In genomic region chr5:110790673-110791072, GRCh38 we compare ENCODE assay signal across 13 cellular contexts. TPM values are rescaled to one million over a fixed set of nuclear protein-coding genes. Genes with fewer than 3 reads are reported as not detected.
A peak's percentile ranks its signal among the peaks of the same experiment; 100 is the strongest.
DNase-seq lines count a peak whose midpoint lies in the region; ATAC-seq and TF ChIP-seq lines count a peak whose summit lies in the region.
"Had no signal": no experiment of that assay in that cellular context is flagged by ENCODE, and none has a peak within 500 bp of the region (broad histone marks: within the 10 kb centered on the region; RNA-seq: fewer than 3 reads in every experiment).

No MANE protein-coding gene starts in this region.

- in situ Hi-C loops in IMR-90 (cut with MboI; ENCODE audit: low sequenced_read_pairs) = no loop called here
- in situ Hi-C loops in astrocyte of the spinal cord (cut with HindIII; ENCODE audit: low sequenced_read_pairs) = no loop called here

- CTCF ChIA-PET in IMR-90 (lab: Yijun Ruan, JAX) = interaction anchor here (0.6 to 0.8 kb wide), 3 partner anchors 9 to 272 kb away, joined by 3 to 5 read pairs (median 4); no protein-coding TSS in a partner anchor

- TF ChIP-seq CTCF in IMR-90 (conservative IDR thresholded peaks at IDR 0.05; ENCODE audit: low read depth, low read length) (peak; percentile 63), astrocyte of the spinal cord (IDR thresholded peaks at IDR 0.05; ENCODE audit: low read depth, low read length) (peak; percentile 41), spleen (IDR thresholded peaks at IDR 0.05 in 8 of 11, conservative IDR thresholded peaks at IDR 0.05 in 3 of 11) (no peak)

- BruUV-seq in IMR-90 (replicated peaks; lab: Mats Ljungman, UMichigan) = no TSS peak

- H3K4me1 ChIP-seq in IMR-90 (ENCODE audit: control insufficient read depth, insufficient read depth, low read length) = no peaks in the 10 kb centered on the region
- no peaks in the 10 kb centered on the region for H3K4me1 ChIP-seq in spleen

- TF ChIP-seq RAD21 in IMR-90 (IDR thresholded peaks at IDR 0.05; ENCODE audit: low read length) = peak; percentile 59

- no peak overlapping the region for H3K23ac ChIP-seq in IMR-90 (ENCODE audit: low read depth, low read length)

- WGBS in IMR-90 (ENCODE audit: extremely low coverage in 2 of 2, insufficient read length in 1 of 2), 2 experiments = no CpG with 5 or more reads among the region's 1 CpG
- WGBS in spleen, 5 donors = 21 to 47% (median 29%) methylated on average over 1 of the region's 1 CpG

- dilution Hi-C loops in IMR-90 (cut with HindIII; ENCODE audit: low sequenced_read_pairs, unreplicated experiment) = no loop called here

- intact Hi-C loops in IMR-90 (cut with micrococcal nuclease) = loop anchor here (2.0 kb wide), 1 partner anchor 282 kb away; no protein-coding TSS in a partner anchor
- intact Hi-C loops in spleen (cut with DNase I; ENCODE audit: low total_unique reads) = no loop called here

- H3K9ac ChIP-seq in IMR-90 (ENCODE audit: low read depth, low read length) = no peak overlapping the region

- POLR2A ChIA-PET in IMR-90 (lab: Charles Lee; ENCODE audit: unreplicated experiment) = interaction anchor here (0.5 kb wide), 1 partner anchor 308 kb away, joined by 5 read pairs; no protein-coding TSS in a partner anchor

- H4K20me1 ChIP-seq in IMR-90 (ENCODE audit: insufficient read depth, low read length) = no peaks in the 10 kb centered on the region

- no peaks in the 10 kb centered on the region for H3K4me1 Mint-ChIP-seq in stimulated activated memory B cell treated with anti-CD40 and anti-IgM and Interleukin-4, amounts not matched to agents 10 μg/mL and 1 μg/mL and 100 μg/mL, for 72 hours

- no peak overlapping the region for H4K91ac ChIP-seq in IMR-90 (ENCODE audit: insufficient read depth, low read depth, low read length)

- no peaks in the 10 kb centered on the region for H3K27me3 Mint-ChIP-seq in stimulated activated memory B cell treated with anti-CD40 and anti-IgM and Interleukin-4, amounts not matched to agents 10 μg/mL and 1 μg/mL and 100 μg/mL, for 72 hours

- no peak overlapping the region for H3K56ac ChIP-seq in IMR-90 (ENCODE audit: extremely low read depth, insufficient read depth, low read length)

- no peak overlapping the region for H3K14ac ChIP-seq in IMR-90 (replicated peaks; ENCODE audit: low read depth, low read length)

- no peak overlapping the region for H2BK15ac ChIP-seq in IMR-90 (ENCODE audit: low read depth, low read length)

- no peak overlapping the region for H2BK20ac ChIP-seq in IMR-90 (ENCODE audit: low read depth, low read length)

- H4K8ac ChIP-seq in IMR-90 (ENCODE audit: low read depth in 2 of 2, low read length in 2 of 2) = no peak overlapping the region

- H3K9me3 ChIP-seq in IMR-90 (ENCODE audit: control insufficient read depth, insufficient read depth, low read length) (no peaks in the 10 kb centered on the region), spleen (peaks cover 0 to 22% (median 9%) of the 10 kb centered on the region in 8 donors)

- H3K4me3 ChIP-seq in IMR-90 (ENCODE audit: insufficient read depth, low read depth, low read length) = no peak overlapping the region
- H3K4me3 ChIP-seq in astrocyte of the spinal cord (ENCODE audit: low read depth, low read length) = no peak overlapping the region
- no peak overlapping the region for H3K4me3 ChIP-seq in spleen

- no peaks in the 10 kb centered on the region for H3K36me3 Mint-ChIP-seq in stimulated activated memory B cell treated with anti-CD40 and anti-IgM and Interleukin-4, amounts not matched to agents 10 μg/mL and 1 μg/mL and 100 μg/mL, for 72 hours

- no peak for TF ChIP-seq POLR2A in IMR-90 (IDR thresholded peaks at IDR 0.05; ENCODE audit: low read depth, low read length)
- TF ChIP-seq POLR2A in spleen (IDR thresholded peaks at IDR 0.05) = no peak

- H3K9me1 ChIP-seq in IMR-90 (ENCODE audit: insufficient read depth, low read length) = no peaks in the 10 kb centered on the region

- H2BK5ac ChIP-seq in IMR-90 (ENCODE audit: low read depth, low read length, poor library complexity, severe bottlenecking) = no peak overlapping the region

- H3K36me3 ChIP-seq in IMR-90 (ENCODE audit: control insufficient read depth, insufficient read depth, low read length) (no peaks in the 10 kb centered on the region), spleen (no peaks in the 10 kb centered on the region)

- no peak overlapping the region for H2AK9ac ChIP-seq in IMR-90 (replicated peaks; ENCODE audit: low read depth, low read length, poor library complexity)

- H2AFZ ChIP-seq in IMR-90 (replicated peaks; ENCODE audit: low read length, poor library complexity) = no peak overlapping the region

- no peak overlapping the region for H3K18ac ChIP-seq in IMR-90 (ENCODE audit: low read depth, low read length)

- no peak overlapping the region for H2AK5ac ChIP-seq in IMR-90 (ENCODE audit: low read depth, low read length)

- no peak overlapping the region for H3K4me2 ChIP-seq in IMR-90 (ENCODE audit: low read depth, low read length)

- no peak overlapping the region for H3K27ac Mint-ChIP-seq in stimulated activated memory B cell treated with anti-CD40 and anti-IgM and Interleukin-4, amounts not matched to agents 10 μg/mL and 1 μg/mL and 100 μg/mL, for 72 hours
- H3K27ac Mint-ChIP-seq: activated T-helper 2 cell treated with anti-CD3 and anti-CD28 coated beads, Interferon-gamma antibody, Interleukin-2, Interleukin-4, amounts not matched to agents 10 μg/mL and 5 μg/mL and 100 μg/mL, durations not matched to agents 14 hours and 24 hours and 36 hours; effector memory CD8-positive, alpha-beta T cell had no signal

- ATAC-seq in IMR-90 (ENCODE audit: low read depth) (peak; percentile 88), left lobe of liver (peak; percentile 75), HG03159 (IDR thresholded peaks at IDR 0.05; ENCODE audit: unreplicated experiment) (no peak)
- ATAC-seq in stimulated activated memory B cell treated with anti-CD40 and anti-IgM and Interleukin-4, amounts not matched to agents 10 μg/mL and 1 μg/mL and 100 μg/mL, for 72 hours = no peak
- ATAC-seq: effector memory CD8-positive, alpha-beta T cell; left colon had no signal

- no peaks in the 10 kb centered on the region for H3K79me1 ChIP-seq in IMR-90 (ENCODE audit: low read depth in 1 of 2, low read length in 2 of 2)

- H3K9me3 Mint-ChIP-seq in stimulated activated memory B cell treated with anti-CD40 and anti-IgM and Interleukin-4, amounts not matched to agents 10 μg/mL and 1 μg/mL and 100 μg/mL, for 72 hours = no peaks in the 10 kb centered on the region
- H3K9me3 Mint-ChIP-seq: effector memory CD8-positive, alpha-beta T cell had no signal

- H3K27me3 ChIP-seq in IMR-90 (ENCODE audit: control insufficient read depth, insufficient read depth, low read length) (no peaks in the 10 kb centered on the region), spleen (replicated peaks in 1 of 7) (no peaks in the 10 kb centered on the region)

- no peak overlapping the region for H2BK120ac ChIP-seq in IMR-90 (ENCODE audit: low read depth, low read length)

- no peak overlapping the region for H4K5ac ChIP-seq in IMR-90 (ENCODE audit: low read depth, low read length)

- H3K4ac ChIP-seq in IMR-90 (ENCODE audit: low read depth, low read length) = no peak overlapping the region

- H3K27ac ChIP-seq in IMR-90 (ENCODE audit: insufficient read depth, low read length) (no peak overlapping the region), spleen (no peak overlapping the region)

- H3K4me3 Mint-ChIP-seq in stimulated activated memory B cell treated with anti-CD40 and anti-IgM and Interleukin-4, amounts not matched to agents 10 μg/mL and 1 μg/mL and 100 μg/mL, for 72 hours = no peak overlapping the region
- H3K4me3 Mint-ChIP-seq: effector memory CD8-positive, alpha-beta T cell had no signal

- DNase-seq in AG20443 (ENCODE audit: low spot score) = peak; percentile 12
- peak; percentile 82 for DNase-seq in IMR-90
- peak; percentile 59 for DNase-seq in astrocyte of the spinal cord (ENCODE audit: low read depth, low spot score)
- no peak for DNase-seq in left lobe of liver (ENCODE audit: low spot score)
- DNase-seq in SKM-1 (lab: John Stamatoyannopoulos, UW; ENCODE audit: unreplicated experiment) = no peak
- DNase-seq in spleen = no peak
- DNase-seq: DMS79; effector memory CD8-positive, alpha-beta T cell; left colon; retina had no signal

TF ChIP-seq in IMR-90, 13 proteins besides CTCF, POLR2A, EP300 and RAD21:
- TF ChIP-seq RCOR1 (IDR thresholded peaks at IDR 0.05; ENCODE audit: insufficient replicate concordance, low read length) = no peak
- TF ChIP-seq MAFK (IDR thresholded peaks at IDR 0.05; ENCODE audit: low read depth, low read length) = peak; percentile 95
- TF ChIP-seq RFX5 (IDR thresholded peaks at IDR 0.05; ENCODE audit: low read depth, low read length) = no peak
- TF ChIP-seq FOS (IDR thresholded peaks at IDR 0.05; ENCODE audit: low read depth, low read length) = no peak
- TF ChIP-seq BHLHE40 (IDR thresholded peaks at IDR 0.05; ENCODE audit: low read depth, low read length) = no peak
- TF ChIP-seq SMC3 (IDR thresholded peaks at IDR 0.05; ENCODE audit: low read depth, low read length) = peak; percentile 41

RNA-seq across cellular contexts. Expression of gene SLC25A46, which starts 51.9 kb away (rescaled TPM):
- total RNA-seq in IMR-90 (2012; rRNA removed) (67.9 and 84.4 TPM in 2 replicates), left lobe of liver (27.3 TPM), spleen (10 to 100 TPM; 33.4 to 59.7 (median 42.3) TPM)
- polyA plus RNA-seq in IMR-90 (2012; rRNA removed) (19.3 and 25.1 TPM in 2 replicates), spleen (10 to 100 TPM; 14.1 to 20.7 (median 14.1) TPM)
- 6.7 and 9.7 TPM in 2 replicates for polyA plus RNA-seq in IMR-90 (2012; cell fraction: cytosol; rRNA removed)
- polyA plus RNA-seq in IMR-90 (2012; cell fraction: nucleus; rRNA removed; ENCODE audit: low replicate concordance) = 4.9 and 19.5 TPM in 2 replicates

Comparison
In these comparisons a context has a peak if more than half of its experiments do, and no peak if none do; other contexts are left out.
1. DNase-seq: peak in AG20443 (single experiment), IMR-90 (single experiment) and astrocyte of the spinal cord (single experiment); none in left lobe of liver (single experiment), SKM-1 (single experiment) and spleen (single experiment).
2. ATAC-seq: peak in IMR-90 (single experiment) and left lobe of liver (single experiment); none in HG03159 (single experiment) and stimulated activated memory B cell treated with anti-CD40 and anti-IgM and Interleukin-4, amounts not matched to agents 10 μg/mL and 1 μg/mL and 100 μg/mL, for 72 hours (single experiment).
3. CTCF ChIP-seq: peak in IMR-90 (single experiment) and astrocyte of the spinal cord (single experiment); none in spleen (0 of 11).